ENCODE assay signal across 15 cellular contexts in the genomic region with DNA sequence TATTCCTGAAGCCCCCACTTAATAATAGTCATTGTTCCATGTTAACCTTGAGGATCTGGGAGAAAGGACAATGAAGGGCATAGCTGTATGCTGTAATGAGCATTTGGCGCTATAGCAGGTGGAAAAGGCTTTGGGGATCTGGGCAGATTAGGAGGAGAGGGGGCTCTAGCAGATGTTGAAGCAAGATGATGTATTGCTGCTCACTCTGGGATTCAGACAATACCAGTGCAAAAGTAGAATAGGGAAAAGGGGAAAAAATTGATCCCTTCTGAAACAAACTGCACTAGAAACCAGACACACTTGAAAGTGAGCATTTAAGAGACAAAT.
DNase-seq lines count a peak whose midpoint lies in the region; ATAC-seq and TF ChIP-seq lines count a peak whose summit lies in the region.
"Had no signal": no experiment of that assay in that cellular context is flagged by ENCODE, and none has a peak within 500 bp of the region (broad histone marks: within the 10 kb centered on the region; RNA-seq: fewer than 3 reads in every experiment).

No MANE protein-coding gene starts in this region.

- WGBS in aorta, 2 donors = 67 to 79% methylated on average over 1 of the region's 1 CpG

- H3K27me3 ChIP-seq in left ventricle myocardium inferior (ENCODE audit: low read depth) (no peaks in the 10 kb centered on the region), ascending aorta (no peaks in the 10 kb centered on the region), thoracic aorta (replicated peaks; ENCODE audit: insufficient read depth) (no peaks in the 10 kb centered on the region), aorta (ENCODE audit: control insufficient read depth in 1 of 2, insufficient read depth in 2 of 2, low read length in 1 of 2) (no peaks in the 10 kb centered on the region)
- H3K27me3 ChIP-seq: adrenal gland had no signal

- H3K36me3 ChIP-seq in left ventricle myocardium inferior = no peaks in the 10 kb centered on the region
- no peaks in the 10 kb centered on the region for H3K36me3 ChIP-seq in ascending aorta
- no peaks in the 10 kb centered on the region for H3K36me3 ChIP-seq in thoracic aorta
- H3K36me3 ChIP-seq in aorta (ENCODE audit: control insufficient read depth in 1 of 2, insufficient read depth in 2 of 2, low read length in 1 of 2) = no peaks in the 10 kb centered on the region
- H3K36me3 ChIP-seq: adrenal gland had no signal

- intact Hi-C loops in left ventricle myocardium inferior (cut with micrococcal nuclease) (no loop called here), left ventricle myocardium superior (cut with micrococcal nuclease) (no loop called here), ascending aorta (cut with DNase I) (loop anchor here (5.0 to 10.0 kb wide), 2 partner anchors 573 to 731 kb away; a partner anchor contains a TSS), aorta (cut with DNase I) (loop anchor here in 1 of 2 donors (10.0 kb wide), 1 partner anchor 573 kb away; a partner anchor contains a TSS)

- DNase-seq in left ventricle myocardium inferior = no peak
- DNase-seq in left ventricle myocardium superior = no peak
- no peak for DNase-seq in ascending aorta (ENCODE audit: low spot score in 2 of 2)
- no peak for DNase-seq in omental fat pad (ENCODE audit: low spot score)
- no peak for DNase-seq in thoracic aorta (ENCODE audit: low spot score)
- no peak for DNase-seq in aorta
- DNase-seq in activated CD8-positive, alpha-beta memory T cell treated with anti-CD3 and anti-CD28 coated beads, Interleukin-2, amount 50 U/mL, for 48 hours = no peak
- DNase-seq: activated CD4-positive, alpha-beta memory T cell treated with anti-CD3 and anti-CD28 coated beads for 36 hours; activated gamma-delta T cell treated with Interleukin-2 at 50 U/mL for 16 hours had no signal

- ATAC-seq in left ventricle myocardium superior (no peak), omental fat pad (ENCODE audit: low FRiP score) (peak; percentile 23), thoracic aorta (ENCODE audit: insufficient number of reproducible peaks, low FRiP score, low read depth) (no peak), GM21723 (IDR thresholded peaks at IDR 0.05; ENCODE audit: unreplicated experiment) (no peak), aorta (ENCODE audit: low FRiP score) (no peak)
- ATAC-seq: A549, HepG2 had no signal

- no peak overlapping the region for H3K4me3 ChIP-seq in left ventricle myocardium inferior
- no peak overlapping the region for H3K4me3 ChIP-seq in ascending aorta
- H3K4me3 ChIP-seq in thoracic aorta = no peak overlapping the region
- no peak overlapping the region for H3K4me3 ChIP-seq in aorta (ENCODE audit: low read length in 2 of 2)
- H3K4me3 ChIP-seq: A549, adrenal gland, SK-N-MC had no signal

- H3K27ac ChIP-seq in left ventricle myocardium inferior (replicated peaks) = peak overlapping the region; percentile 71
- H3K27ac ChIP-seq in ascending aorta = peak overlapping the region; percentile 71 to 75
- peak overlapping the region; percentile 60 to 61 for H3K27ac ChIP-seq in thoracic aorta
- H3K27ac ChIP-seq in aorta (ENCODE audit: low read depth in 1 of 2, low read length in 2 of 2) = peak overlapping the region in 1 of 2 donors; percentile 64
- H3K27ac ChIP-seq: A549, adrenal gland, SK-N-MC, VCaP had no signal

- TF ChIP-seq CTCF in left ventricle myocardium inferior (IDR thresholded peaks at IDR 0.05; ENCODE audit: borderline replicate concordance) = no peak
- TF ChIP-seq CTCF in ascending aorta (IDR thresholded peaks at IDR 0.05) = no peak
- no peak for TF ChIP-seq CTCF in omental fat pad (IDR thresholded peaks at IDR 0.05)
- no peak for TF ChIP-seq CTCF in thoracic aorta (IDR thresholded peaks at IDR 0.05)

- H3K9me3 ChIP-seq in left ventricle myocardium inferior (replicated peaks) (no peaks in the 10 kb centered on the region), ascending aorta (no peaks in the 10 kb centered on the region), thoracic aorta (no peaks in the 10 kb centered on the region), aorta (ENCODE audit: control insufficient read depth, low read length) (no peaks in the 10 kb centered on the region)
- H3K9me3 ChIP-seq: A549, adrenal gland had no signal

- H3K4me1 ChIP-seq in left ventricle myocardium inferior (peaks cover 20% of the 10 kb centered on the region), ascending aorta (peaks cover 4 to 13% of the 10 kb centered on the region in 2 donors), thoracic aorta (ENCODE audit: control insufficient read depth in 1 of 2, low read depth in 2 of 2) (peaks cover 10 to 21% of the 10 kb centered on the region in 2 donors), aorta (ENCODE audit: control insufficient read depth in 1 of 2, insufficient read depth in 2 of 2, low read length in 2 of 2) (no peaks in the 10 kb centered on the region)
- H3K4me1 ChIP-seq: A549 had no signal
